In the genomic region with DNA sequence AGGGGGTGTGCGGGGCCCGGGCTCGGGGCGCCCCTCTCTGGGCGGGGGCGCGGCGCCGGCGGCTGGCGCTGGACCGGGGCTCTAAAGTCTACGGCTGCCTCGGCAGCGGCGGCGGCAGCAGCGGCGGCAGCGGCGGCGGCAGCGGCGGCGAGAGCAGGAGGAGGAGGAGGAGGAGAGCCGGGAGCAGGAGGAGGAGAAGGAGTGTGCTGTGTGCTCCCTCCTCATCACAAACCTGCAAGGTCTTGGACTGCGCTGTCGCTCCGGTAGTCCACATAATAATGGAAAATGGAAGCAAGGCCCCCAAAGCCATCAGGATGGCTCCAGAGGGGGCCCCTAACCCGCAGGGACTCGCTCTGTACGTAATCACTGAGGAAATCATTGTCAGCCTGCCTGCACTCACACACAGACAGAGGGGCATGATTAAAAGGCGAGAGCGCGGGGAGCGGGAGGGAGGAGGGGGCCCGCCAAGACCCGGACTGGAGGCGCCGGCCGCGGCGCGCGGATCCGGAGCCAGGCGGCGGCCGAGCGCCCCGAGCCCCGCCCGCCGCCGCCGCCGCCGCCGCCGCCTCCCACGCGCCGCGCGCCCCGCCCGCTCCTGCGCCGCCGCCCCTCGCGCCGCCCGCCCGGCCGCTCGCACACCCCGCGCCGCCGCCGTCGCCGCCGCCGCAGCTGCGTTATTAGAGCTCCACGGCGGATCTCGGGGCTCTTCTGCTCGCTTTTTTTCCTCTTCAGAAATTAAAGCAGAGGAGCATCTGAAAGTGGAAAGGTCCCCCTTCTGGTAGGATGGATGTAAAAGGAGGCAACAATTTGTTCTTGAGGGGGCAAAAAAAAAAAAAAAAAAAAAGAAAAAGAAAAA, we compare ENCODE assay signal across 8 cellular contexts. TPM values are rescaled to one million over a fixed set of nuclear protein-coding genes. Genes with fewer than 3 reads are reported as not detected.
DNase-seq lines count a peak whose midpoint lies in the region; ATAC-seq and TF ChIP-seq lines count a peak whose summit lies in the region.

Gene ZNF521, minus strand, starts transcription at position 394 of the 856 bp plus-strand sequence. CDS start 1,220 bp downstream, outside the sequence.

- peak within 1 kb of the TSS; percentile 63 for H3K4me3 ChIP-seq in Jurkat, Clone E6-1 (ENCODE audit: low read length)
- peak within 1 kb of the TSS; percentile 72 for H3K4me3 ChIP-seq in fibroblast of villous mesenchyme (ENCODE audit: low read depth, low read length)

- H3K27ac Mint-ChIP-seq in activated naive CD4-positive, alpha-beta T cell treated with anti-CD3 and anti-CD28 coated beads, Interleukin-2, amount 10 ng/mL, durations not matched to agents 7 days and 5 days: peak within 1 kb of the TSS; percentile 70
- H3K27ac Mint-ChIP-seq in naive thymus-derived CD8-positive, alpha-beta T cell: peak within 1 kb of the TSS in 6 of 10 donors; percentile 22 to 66 (median 34)

- peak; percentile 69 for ATAC-seq in GM21619 (IDR thresholded peaks at IDR 0.05; ENCODE audit: unreplicated experiment)
- ATAC-seq in naive thymus-derived CD8-positive, alpha-beta T cell: peak; percentile 77 to 80

- H3K4me1 Mint-ChIP-seq in activated naive CD4-positive, alpha-beta T cell treated with anti-CD3 and anti-CD28 coated beads, Interleukin-2, amount 10 ng/mL, durations not matched to agents 7 days and 5 days: peaks cover 14% of the 10 kb centered on the region
- H3K4me1 Mint-ChIP-seq in naive thymus-derived CD8-positive, alpha-beta T cell: peaks cover 4 to 23% (median 17%) of the 10 kb centered on the region in 4 donors

- H3K9me3 Mint-ChIP-seq in activated naive CD4-positive, alpha-beta T cell treated with anti-CD3 and anti-CD28 coated beads, Interleukin-2, amount 10 ng/mL, durations not matched to agents 7 days and 5 days: no peaks in the 10 kb centered on the region
- H3K9me3 Mint-ChIP-seq in naive thymus-derived CD8-positive, alpha-beta T cell: peaks cover 0 to 13% (median 3%) of the 10 kb centered on the region in 9 donors

- H3K27me3 Mint-ChIP-seq in activated naive CD4-positive, alpha-beta T cell treated with anti-CD3 and anti-CD28 coated beads, Interleukin-2, amount 10 ng/mL, durations not matched to agents 7 days and 5 days: peaks cover 59% of the 10 kb centered on the region
- H3K27me3 Mint-ChIP-seq in naive thymus-derived CD8-positive, alpha-beta T cell: peaks cover 20 to 53% (median 37%) of the 10 kb centered on the region in 5 donors

- peaks cover 4% of the 10 kb centered on the region for H3K36me3 Mint-ChIP-seq in activated naive CD4-positive, alpha-beta T cell treated with anti-CD3 and anti-CD28 coated beads, Interleukin-2, amount 10 ng/mL, durations not matched to agents 7 days and 5 days
- peaks cover 0 to 8% (median 7%) of the 10 kb centered on the region in 3 donors for H3K36me3 Mint-ChIP-seq in naive thymus-derived CD8-positive, alpha-beta T cell

- POLR2A ChIA-PET in naive thymus-derived CD8-positive, alpha-beta T cell (lab: Charles Lee): no interaction called here

- CTCF ChIA-PET in activated naive CD4-positive, alpha-beta T cell treated with anti-CD3 and anti-CD28 coated beads, Interleukin-2, amount 10 ng/mL, durations not matched to agents 7 days and 5 days (lab: Charles Lee): no interaction called here

- DNase-seq in DMS 273 treated with DMSO at 0.1 percent for 48 hours (lab: John Stamatoyannopoulos, UW) (peak; percentile 87), fibroblast of villous mesenchyme (ENCODE audit: low read depth) (peak; percentile 89), superior temporal gyrus (ENCODE audit: extremely low spot score) (peak; percentile 88)
- peak; percentile 79 for DNase-seq in Jurkat, Clone E6-1 (ENCODE audit: low read depth, low spot score)
- peak; percentile 57 for DNase-seq in activated naive CD4-positive, alpha-beta T cell treated with anti-CD3 and anti-CD28 coated beads, Interleukin-2, amount 10 ng/mL, durations not matched to agents 7 days and 5 days
- peak; percentile 11 to 65 (median 36) for DNase-seq in naive thymus-derived CD8-positive, alpha-beta T cell

- peak within 1 kb of the TSS; percentile 52 for H3K4me3 Mint-ChIP-seq in activated naive CD4-positive, alpha-beta T cell treated with anti-CD3 and anti-CD28 coated beads, Interleukin-2, amount 10 ng/mL, durations not matched to agents 7 days and 5 days
- H3K4me3 Mint-ChIP-seq in naive thymus-derived CD8-positive, alpha-beta T cell: peak within 1 kb of the TSS; percentile 70 to 89 (median 84)

- TF ChIP-seq CTCF in fibroblast of villous mesenchyme (IDR thresholded peaks at IDR 0.05; ENCODE audit: insufficient read depth, low read depth, low read length): peak; percentile 38

TF ChIP-seq in PFSK-1, 5 proteins besides CTCF, POLR2A, EP300 and RAD21:
- peak; percentile 94 for TF ChIP-seq TAF1 (IDR thresholded peaks at IDR 0.05; ENCODE audit: borderline replicate concordance, insufficient read depth, low read length)
- TF ChIP-seq, protein P1, sequence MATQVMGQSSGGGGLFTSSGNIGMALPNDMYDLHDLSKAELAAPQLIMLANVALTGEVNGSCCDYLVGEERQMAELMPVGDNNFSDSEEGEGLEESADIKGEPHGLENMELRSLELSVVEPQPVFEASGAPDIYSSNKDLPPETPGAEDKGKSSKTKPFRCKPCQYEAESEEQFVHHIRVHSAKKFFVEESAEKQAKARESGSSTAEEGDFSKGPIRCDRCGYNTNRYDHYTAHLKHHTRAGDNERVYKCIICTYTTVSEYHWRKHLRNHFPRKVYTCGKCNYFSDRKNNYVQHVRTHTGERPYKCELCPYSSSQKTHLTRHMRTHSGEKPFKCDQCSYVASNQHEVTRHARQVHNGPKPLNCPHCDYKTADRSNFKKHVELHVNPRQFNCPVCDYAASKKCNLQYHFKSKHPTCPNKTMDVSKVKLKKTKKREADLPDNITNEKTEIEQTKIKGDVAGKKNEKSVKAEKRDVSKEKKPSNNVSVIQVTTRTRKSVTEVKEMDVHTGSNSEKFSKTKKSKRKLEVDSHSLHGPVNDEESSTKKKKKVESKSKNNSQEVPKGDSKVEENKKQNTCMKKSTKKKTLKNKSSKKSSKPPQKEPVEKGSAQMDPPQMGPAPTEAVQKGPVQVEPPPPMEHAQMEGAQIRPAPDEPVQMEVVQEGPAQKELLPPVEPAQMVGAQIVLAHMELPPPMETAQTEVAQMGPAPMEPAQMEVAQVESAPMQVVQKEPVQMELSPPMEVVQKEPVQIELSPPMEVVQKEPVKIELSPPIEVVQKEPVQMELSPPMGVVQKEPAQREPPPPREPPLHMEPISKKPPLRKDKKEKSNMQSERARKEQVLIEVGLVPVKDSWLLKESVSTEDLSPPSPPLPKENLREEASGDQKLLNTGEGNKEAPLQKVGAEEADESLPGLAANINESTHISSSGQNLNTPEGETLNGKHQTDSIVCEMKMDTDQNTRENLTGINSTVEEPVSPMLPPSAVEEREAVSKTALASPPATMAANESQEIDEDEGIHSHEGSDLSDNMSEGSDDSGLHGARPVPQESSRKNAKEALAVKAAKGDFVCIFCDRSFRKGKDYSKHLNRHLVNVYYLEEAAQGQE (IDR thresholded peaks at IDR 0.05; ENCODE audit: insufficient read depth in 1 of 2, low read depth in 2 of 2, low read length in 2 of 2): peak in 1 of 2 experiments; percentile 77; a peak in 2 of 4 replicates
- TF ChIP-seq SIN3A (IDR thresholded peaks at IDR 0.05; ENCODE audit: borderline replicate concordance, insufficient read depth, low read length): peak; percentile 96
- peak; percentile 77 for TF ChIP-seq POLR2AphosphoS5 (IDR thresholded peaks at IDR 0.05; ENCODE audit: low read depth, low read length)
- TF ChIP-seq FOXP2 (optimal IDR thresholded peaks at IDR 0.05; ENCODE audit: borderline replicate concordance, extremely low read depth, extremely low read length, insufficient read depth): peak; percentile 93

RNA-seq across cellular contexts. Expression of gene ZNF521, which starts in this region (rescaled TPM):
- 47.4 TPM for polyA plus RNA-seq in Jurkat, Clone E6-1 (2012; ENCODE audit: insufficient read depth, insufficient read length)
- polyA plus RNA-seq in PFSK-1 (2012; ENCODE audit: insufficient read length, low read depth): 34.5 TPM
- total RNA-seq in fibroblast of villous mesenchyme: 4.7 and 11.3 TPM in 2 replicates
- total RNA-seq in naive thymus-derived CD8-positive, alpha-beta T cell: under 1 TPM in 1 of 2 experiments, not detected in 1; 0.62 TPM
- not detected for polyA plus RNA-seq in naive thymus-derived CD8-positive, alpha-beta T cell

Comparison
In these comparisons a context has a peak if more than half of its experiments do, and no peak if none do; other contexts are left out.
1. Peak in every context shown above with its lines: DNase-seq, ATAC-seq and H3K4me3 ChIP-seq.
2. Peak in DNase-seq and ATAC-seq in naive thymus-derived CD8-positive, alpha-beta T cell; RNA of the gene not detected or under 1 TPM.
3. DNase-seq: peak in every context shown above with its lines; median percentile 89 in fibroblast of villous mesenchyme; 88 in superior temporal gyrus; 87 in DMS 273 treated with DMSO at 0.1 percent for 48 hours; 79 in Jurkat, Clone E6-1; 57 in activated naive CD4-positive, alpha-beta T cell treated with anti-CD3 and anti-CD28 coated beads, Interleukin-2, amount 10 ng/mL, durations not matched to agents 7 days and 5 days; 36 in naive thymus-derived CD8-positive, alpha-beta T cell.